ENCODE assay signal across 12 cellular contexts in genomic region chr6:69784595-69785377, GRCh38. TPM values are rescaled to one million over a fixed set of nuclear protein-coding genes. Genes with fewer than 3 reads are reported as not detected.
A peak's percentile ranks its signal among the peaks of the same experiment; 100 is the strongest.
DNase-seq lines count a peak whose midpoint lies in the region; ATAC-seq and TF ChIP-seq lines count a peak whose summit lies in the region.
"Had no signal": no experiment of that assay in that cellular context is flagged by ENCODE, and none has a peak within 500 bp of the region (broad histone marks: within the 10 kb centered on the region; RNA-seq: fewer than 3 reads in every experiment).

No MANE protein-coding gene starts in this region.

- H3K9me3 ChIP-seq in osteoblast (ENCODE audit: low read depth, low read length) (no peaks in the 10 kb centered on the region), Peyer's patch (no peaks in the 10 kb centered on the region)
- H3K9me3 ChIP-seq: prostate gland had no signal

- peaks cover 24% of the 10 kb centered on the region for H3K36me3 Mint-ChIP-seq in central memory CD8-positive, alpha-beta T cell (ENCODE audit: insufficient read depth)
- H3K36me3 Mint-ChIP-seq in type B pancreatic cell = peaks cover 24% of the 10 kb centered on the region

- H3K4me3 Mint-ChIP-seq in central memory CD8-positive, alpha-beta T cell = no peak overlapping the region
- no peak overlapping the region for H3K4me3 Mint-ChIP-seq in type B pancreatic cell

- no peak for TF ChIP-seq POLR2A in Peyer's patch (IDR thresholded peaks at IDR 0.05)

- H3K4me3 ChIP-seq in osteoblast (ENCODE audit: insufficient read depth, low read length) (no peak overlapping the region), Peyer's patch (no peak overlapping the region)
- H3K4me3 ChIP-seq: prostate gland had no signal

- H3K79me2 ChIP-seq in osteoblast (ENCODE audit: insufficient read depth, low read length) = no peaks in the 10 kb centered on the region

- H2AFZ ChIP-seq in osteoblast (ENCODE audit: low read length) = no peak overlapping the region

- peak overlapping the region; percentile 19 for H3K27ac Mint-ChIP-seq in central memory CD8-positive, alpha-beta T cell (ENCODE audit: low read depth)
- H3K27ac Mint-ChIP-seq in type B pancreatic cell = no peak overlapping the region

- no peak overlapping the region for H3K27ac ChIP-seq in osteoblast (ENCODE audit: low read depth, low read length)
- no peak overlapping the region for H3K27ac ChIP-seq in Peyer's patch
- H3K27ac ChIP-seq: prostate gland had no signal

- H3K4me2 ChIP-seq in osteoblast (ENCODE audit: insufficient read depth, low read length) = no peak overlapping the region

- H3K9me3 Mint-ChIP-seq in central memory CD8-positive, alpha-beta T cell = no peaks in the 10 kb centered on the region
- H3K9me3 Mint-ChIP-seq in type B pancreatic cell = no peaks in the 10 kb centered on the region

- no peaks in the 10 kb centered on the region for H4K20me1 ChIP-seq in osteoblast (ENCODE audit: insufficient read depth, low read length)

- peak; percentile 80 for ATAC-seq in GM18511 (IDR thresholded peaks at IDR 0.05; ENCODE audit: unreplicated experiment)
- ATAC-seq in GM21526 (IDR thresholded peaks at IDR 0.05; ENCODE audit: low FRiP score, unreplicated experiment) = peak; percentile 76
- peak; percentile 77 for ATAC-seq in HG03175 (IDR thresholded peaks at IDR 0.05; ENCODE audit: unreplicated experiment)
- no peak for ATAC-seq in central memory CD8-positive, alpha-beta T cell (replicated peaks; ENCODE audit: extremely low read depth, poor library complexity, severe bottlenecking)
- ATAC-seq: HCT116 had no signal

- peaks cover 36% of the 10 kb centered on the region for H3K4me1 Mint-ChIP-seq in central memory CD8-positive, alpha-beta T cell
- peaks cover 6% of the 10 kb centered on the region for H3K4me1 Mint-ChIP-seq in type B pancreatic cell (ENCODE audit: unreplicated experiment)

- no peaks in the 10 kb centered on the region for H3K27me3 Mint-ChIP-seq in central memory CD8-positive, alpha-beta T cell
- H3K27me3 Mint-ChIP-seq in type B pancreatic cell = no peaks in the 10 kb centered on the region

- TF ChIP-seq CTCF in type B pancreatic cell (conservative IDR thresholded peaks at IDR 0.05) = no peak
- no peak for TF ChIP-seq CTCF in osteoblast (IDR thresholded peaks at IDR 0.05; ENCODE audit: extremely low read depth, low read depth, low read length)
- no peak for TF ChIP-seq CTCF in Peyer's patch (IDR thresholded peaks at IDR 0.05)

- no peak for DNase-seq in central memory CD8-positive, alpha-beta T cell (ENCODE audit: low spot score in 2 of 2)
- DNase-seq in type B pancreatic cell (ENCODE audit: extremely low spot score, unreplicated experiment) (no peak), mesenteric fat pad (ENCODE audit: low spot score) (no peak), osteoblast (ENCODE audit: insufficient read length, low spot score, missing footprints) (no peak), Peyer's patch (no peak)
- DNase-seq: activated CD8-positive, alpha-beta memory T cell treated with anti-CD3 and anti-CD28 coated beads, Interleukin-2, amount 50 U/mL, for 48 hours; NCI-H1417 had no signal

- H3K36me3 ChIP-seq in osteoblast (ENCODE audit: insufficient read depth, low read length) (no peaks in the 10 kb centered on the region), Peyer's patch (peaks cover 0 to 10% (median 0%) of the 10 kb centered on the region in 3 donors)
- H3K36me3 ChIP-seq: prostate gland had no signal

- H3K27me3 ChIP-seq in osteoblast (ENCODE audit: insufficient read depth, low read length) (no peaks in the 10 kb centered on the region), Peyer's patch (no peaks in the 10 kb centered on the region)

- H3K4me1 ChIP-seq in osteoblast (ENCODE audit: insufficient read depth, low read length) (no peaks in the 10 kb centered on the region), Peyer's patch (peaks cover 0 to 4% (median 2%) of the 10 kb centered on the region in 4 donors)
- H3K4me1 ChIP-seq: prostate gland had no signal

RNA-seq across cellular contexts. Expression of gene LMBRD1, which starts 12.0 kb away (rescaled TPM):
- total RNA-seq in type B pancreatic cell (ENCODE audit: low replicate concordance) = 38.3 and 58.7 TPM in 2 replicates
- total RNA-seq in mesenteric fat pad = 43.9 TPM
- 36.2 and 36.8 TPM in 2 replicates for total RNA-seq in osteoblast
- total RNA-seq in Peyer's patch = 100 to 1,000 TPM in 1 of 4 donors, 10 to 100 TPM in 3; 31.4 to 103 (median 61.0) TPM
